Comparison of ENCODE assay signal across 18 cellular contexts in the genomic region with DNA sequence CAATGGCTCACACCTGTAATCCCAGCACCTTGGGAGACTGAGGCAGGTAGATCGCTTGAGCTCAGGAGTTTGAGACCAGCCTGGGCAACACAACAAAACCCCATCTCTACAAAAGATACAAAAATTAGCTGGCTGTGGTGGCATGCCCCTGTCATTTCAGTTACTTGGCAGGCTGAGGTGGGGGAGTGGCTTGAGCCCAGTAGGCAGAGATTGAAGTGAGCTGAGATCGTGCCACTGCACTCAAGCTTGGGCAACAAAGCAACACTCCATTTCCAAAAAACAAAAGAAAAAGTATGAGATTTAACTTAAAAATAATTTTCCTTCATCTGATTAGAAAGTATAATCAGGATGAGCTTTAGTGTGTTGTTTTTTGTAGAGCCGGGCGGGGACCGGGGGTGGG. TPM values are rescaled to one million over a fixed set of nuclear protein-coding genes. Genes with fewer than 3 reads are reported as not detected.
DNase-seq lines count a peak whose midpoint lies in the region; ATAC-seq, FAIRE-seq and TF ChIP-seq lines count a peak whose summit lies in the region.
"Had no signal": no experiment of that assay in that cellular context is flagged by ENCODE, and none has a peak within 500 bp of the region (broad histone marks: within the 10 kb centered on the region; RNA-seq: fewer than 3 reads in every experiment).

No MANE protein-coding gene starts in this region.

- FAIRE-seq in GM19239 (lab: Jason Lieb, UNC): peak; percentile 53
- FAIRE-seq: A204.1, RCC 7860 had no signal

- TF ChIP-seq POLR2A in Raji (IDR thresholded peaks at IDR 0.05; ENCODE audit: insufficient read depth, low read depth, low read length): peak; percentile 53; the same call in 1 of the 2 replicates
- TF ChIP-seq POLR2A in esophagus squamous epithelium (IDR thresholded peaks at IDR 0.05): no peak

- ATAC-seq in activated CD4-positive, alpha-beta T cell treated with anti-CD3 and anti-CD28 coated beads for 36 hours: no peak
- ATAC-seq in stimulated activated naive B cell treated with anti-CD40 and anti-IgM and Interleukin-4, amounts not matched to agents 10 μg/mL and 1 μg/mL and 100 μg/mL, for 72 hours (replicated peaks): peak in 1 of 2 donors; percentile 14
- no peak for ATAC-seq in GM21447 (IDR thresholded peaks at IDR 0.05; ENCODE audit: unreplicated experiment)
- ATAC-seq in HG03045 (IDR thresholded peaks at IDR 0.05; ENCODE audit: unreplicated experiment): no peak

- H3K4me1 ChIP-seq in esophagus squamous epithelium: peaks cover 0 to 45% (median 4%) of the 10 kb centered on the region in 3 donors
- H3K4me1 ChIP-seq: HAP-1 had no signal

- no peak overlapping the region for H3K27ac ChIP-seq in esophagus squamous epithelium

- intact Hi-C loops in activated CD4-positive, alpha-beta T cell treated with anti-CD3 and anti-CD28 coated beads for 36 hours (cut with DNase I, micrococcal nuclease): no loop called here
- intact Hi-C loops in activated CD4-positive, alpha-beta T cell treated with anti-CD3 and anti-CD28 coated beads, Interleukin-2, amount 10 ng/mL, durations not matched to agents 24 days and 14 days (cut with micrococcal nuclease): no loop called here
- intact Hi-C loops in esophagus squamous epithelium (cut with DNase I): no loop called here

- no peak overlapping the region for H3K4me3 Mint-ChIP-seq in activated CD4-positive, alpha-beta T cell treated with anti-CD3 and anti-CD28 coated beads for 36 hours
- H3K4me3 Mint-ChIP-seq in activated CD4-positive, alpha-beta T cell treated with anti-CD3 and anti-CD28 coated beads, Interleukin-2, amount 10 ng/mL, durations not matched to agents 24 days and 14 days: no peak overlapping the region
- peak overlapping the region; percentile 61 to 67 for H3K4me3 Mint-ChIP-seq in stimulated activated naive B cell treated with anti-CD40 and anti-IgM and Interleukin-4, amounts not matched to agents 10 μg/mL and 1 μg/mL and 100 μg/mL, for 72 hours

- POLR2A ChIA-PET in activated CD4-positive, alpha-beta T cell treated with anti-CD3 and anti-CD28 coated beads for 36 hours (lab: Charles Lee): no interaction called here

- no peak overlapping the region for H3K27ac Mint-ChIP-seq in activated CD4-positive, alpha-beta T cell treated with anti-CD3 and anti-CD28 coated beads for 36 hours
- H3K27ac Mint-ChIP-seq in activated CD4-positive, alpha-beta T cell treated with anti-CD3 and anti-CD28 coated beads, Interleukin-2, amount 10 ng/mL, durations not matched to agents 24 days and 14 days: no peak overlapping the region
- peak overlapping the region; percentile 91 for H3K27ac Mint-ChIP-seq in stimulated activated naive B cell treated with anti-CD40 and anti-IgM and Interleukin-4, amounts not matched to agents 10 μg/mL and 1 μg/mL and 100 μg/mL, for 72 hours

- H3K36me3 ChIP-seq in esophagus squamous epithelium: no peaks in the 10 kb centered on the region
- H3K36me3 ChIP-seq: HAP-1 had no signal

- no peaks in the 10 kb centered on the region for H3K9me3 Mint-ChIP-seq in activated CD4-positive, alpha-beta T cell treated with anti-CD3 and anti-CD28 coated beads for 36 hours (ENCODE audit: low read depth)
- H3K9me3 Mint-ChIP-seq in activated CD4-positive, alpha-beta T cell treated with anti-CD3 and anti-CD28 coated beads, Interleukin-2, amount 10 ng/mL, durations not matched to agents 24 days and 14 days: no peaks in the 10 kb centered on the region
- H3K9me3 Mint-ChIP-seq in stimulated activated naive B cell treated with anti-CD40 and anti-IgM and Interleukin-4, amounts not matched to agents 10 μg/mL and 1 μg/mL and 100 μg/mL, for 72 hours: no peaks in the 10 kb centered on the region

- WGBS in esophagus squamous epithelium, 2 donors: 67 to 72% methylated on average over 3 to 5 of the region's 5 CpGs

- peaks cover 16% of the 10 kb centered on the region for H3K4me1 Mint-ChIP-seq in activated CD4-positive, alpha-beta T cell treated with anti-CD3 and anti-CD28 coated beads for 36 hours
- no peaks in the 10 kb centered on the region for H3K4me1 Mint-ChIP-seq in activated CD4-positive, alpha-beta T cell treated with anti-CD3 and anti-CD28 coated beads, Interleukin-2, amount 10 ng/mL, durations not matched to agents 24 days and 14 days
- H3K4me1 Mint-ChIP-seq in stimulated activated naive B cell treated with anti-CD40 and anti-IgM and Interleukin-4, amounts not matched to agents 10 μg/mL and 1 μg/mL and 100 μg/mL, for 72 hours: peaks cover 40 to 67% of the 10 kb centered on the region in 2 donors

- H3K36me3 Mint-ChIP-seq in activated CD4-positive, alpha-beta T cell treated with anti-CD3 and anti-CD28 coated beads for 36 hours (ENCODE audit: low read depth): no peaks in the 10 kb centered on the region
- H3K36me3 Mint-ChIP-seq in activated CD4-positive, alpha-beta T cell treated with anti-CD3 and anti-CD28 coated beads, Interleukin-2, amount 10 ng/mL, durations not matched to agents 24 days and 14 days (ENCODE audit: low read depth): no peaks in the 10 kb centered on the region
- no peaks in the 10 kb centered on the region for H3K36me3 Mint-ChIP-seq in stimulated activated naive B cell treated with anti-CD40 and anti-IgM and Interleukin-4, amounts not matched to agents 10 μg/mL and 1 μg/mL and 100 μg/mL, for 72 hours

- CTCF ChIA-PET in activated CD4-positive, alpha-beta T cell treated with anti-CD3 and anti-CD28 coated beads for 36 hours (lab: Charles Lee): interaction anchor here (1.1 to 1.9 kb wide), 4 partner anchors 131 to 391 kb away, joined by 3 to 6 read pairs (median 4); no protein-coding TSS in a partner anchor

- no peak overlapping the region for H3K4me3 ChIP-seq in esophagus squamous epithelium
- H3K4me3 ChIP-seq: HAP-1 had no signal

- no peak for TF ChIP-seq CTCF in esophagus squamous epithelium (IDR thresholded peaks at IDR 0.05)

- no peaks in the 10 kb centered on the region for H3K9me3 ChIP-seq in esophagus squamous epithelium
- H3K9me3 ChIP-seq: Caco-2, HAP-1 had no signal

- no peaks in the 10 kb centered on the region for H3K27me3 ChIP-seq in esophagus squamous epithelium

- H3K27me3 Mint-ChIP-seq in activated CD4-positive, alpha-beta T cell treated with anti-CD3 and anti-CD28 coated beads for 36 hours: no peaks in the 10 kb centered on the region
- peaks cover 3% of the 10 kb centered on the region for H3K27me3 Mint-ChIP-seq in activated CD4-positive, alpha-beta T cell treated with anti-CD3 and anti-CD28 coated beads, Interleukin-2, amount 10 ng/mL, durations not matched to agents 24 days and 14 days
- H3K27me3 Mint-ChIP-seq in stimulated activated naive B cell treated with anti-CD40 and anti-IgM and Interleukin-4, amounts not matched to agents 10 μg/mL and 1 μg/mL and 100 μg/mL, for 72 hours: no peaks in the 10 kb centered on the region

- DNase-seq in activated CD4-positive, alpha-beta T cell treated with anti-CD3 and anti-CD28 coated beads for 36 hours: peak; percentile 12
- DNase-seq in activated CD4-positive, alpha-beta T cell treated with anti-CD3 and anti-CD28 coated beads, Interleukin-2, amount 10 ng/mL, durations not matched to agents 24 days and 14 days: no peak
- DNase-seq in GM19239 (ENCODE audit: insufficient read length, low spot score) (no peak), esophagus squamous epithelium (lab: John Stamatoyannopoulos, UW) (no peak)
- no peak for DNase-seq in stimulated activated naive B cell treated with anti-CD40 and anti-IgM and Interleukin-4, amounts not matched to agents 10 μg/mL and 1 μg/mL and 100 μg/mL, for 72 hours
- DNase-seq: Caco-2, IMR-90, NCI-H146, NCI-H2107, NCI-H226, SHP77 treated with DMSO at 0.1 percent for 48 hours had no signal

RNA-seq across cellular contexts. Expression of a gene that starts 47.9 kb away (rescaled TPM):
- 10 to 100 TPM; 27.9 to 40.0 TPM for total RNA-seq in activated CD4-positive, alpha-beta T cell treated with anti-CD3 and anti-CD28 coated beads for 36 hours
- total RNA-seq in activated CD4-positive, alpha-beta T cell treated with anti-CD3 and anti-CD28 coated beads, Interleukin-2, amount 10 ng/mL, durations not matched to agents 24 days and 14 days: 49.7 and 51.9 TPM in 2 replicates
- total RNA-seq in esophagus squamous epithelium: 10 to 100 TPM in 2 of 4 donors, 1 to 10 TPM in 1, under 1 TPM in 1; 0.87 to 28.3 (median 9.6) TPM
- total RNA-seq: HT-29 had no signal

Comparison
In these comparisons a context has a peak if more than half of its experiments do, and no peak if none do; other contexts are left out.
1. H3K4me3 Mint-ChIP-seq: peak in stimulated activated naive B cell treated with anti-CD40 and anti-IgM and Interleukin-4, amounts not matched to agents 10 μg/mL and 1 μg/mL and 100 μg/mL, for 72 hours (2 of 2); none in activated CD4-positive, alpha-beta T cell treated with anti-CD3 and anti-CD28 coated beads for 36 hours (single experiment) and activated CD4-positive, alpha-beta T cell treated with anti-CD3 and anti-CD28 coated beads, Interleukin-2, amount 10 ng/mL, durations not matched to agents 24 days and 14 days (single experiment).